In genomic region chr22:45608763-45609180, GRCh38 we compare ENCODE assay signal across 9 cellular contexts.
DNase-seq lines count a peak whose midpoint lies in the region; ATAC-seq, FAIRE-seq and TF ChIP-seq lines count a peak whose summit lies in the region.
"Had no signal": no experiment of that assay in that cellular context is flagged by ENCODE, and none has a peak within 500 bp of the region (broad histone marks: within the 10 kb centered on the region; RNA-seq: fewer than 3 reads in every experiment).

No MANE protein-coding gene starts in this region.

- peak; percentile 91 for FAIRE-seq in keratinocyte (lab: Jason Lieb, UNC)

- in situ Hi-C loops in IMR-90 (cut with MboI; ENCODE audit: low sequenced_read_pairs): no loop called here

- H3K14ac ChIP-seq in IMR-90 (replicated peaks; ENCODE audit: low read depth, low read length): no peak overlapping the region

- H3K4ac ChIP-seq in IMR-90 (ENCODE audit: low read depth, low read length): 0 out of 2 replicates have a peak overlapping the region, but pooled peaks have one; percentile 12

- CTCF ChIA-PET in IMR-90 (lab: Yijun Ruan, JAX): interaction anchor here (0.6 kb wide), 1 partner anchor 1147 kb away, joined by 3 read pairs; no protein-coding TSS in a partner anchor
- CTCF ChIA-PET in activated CD8-positive, alpha-beta T cell treated with anti-CD3 and anti-CD28 coated beads, Interleukin-2, amount 10 ng/mL, durations not matched to agents 7 days and 5 days (lab: Charles Lee): interaction anchor here (0.7 to 1.9 kb wide), 2 partner anchors 31 to 508 kb away, joined by 3 to 6 read pairs; no protein-coding TSS in a partner anchor
- CTCF ChIA-PET in Caco-2 (lab: Charles Lee): no interaction called here

- TF ChIP-seq CTCF in IMR-90 (conservative IDR thresholded peaks at IDR 0.05; ENCODE audit: low read depth, low read length): no peak
- TF ChIP-seq CTCF in keratinocyte (optimal IDR thresholded peaks at IDR 0.05 in 1 of 3, IDR thresholded peaks at IDR 0.05 in 1 of 3, conservative IDR thresholded peaks at IDR 0.05 in 1 of 3; ENCODE audit: extremely low read depth in 1 of 3, insufficient read depth in 2 of 3, low read length in 3 of 3): no peak
- TF ChIP-seq CTCF in Caco-2 (IDR thresholded peaks at IDR 0.05; ENCODE audit: insufficient read depth in 1 of 2, low read depth in 1 of 2, low read length in 1 of 2, severe bottlenecking in 1 of 2, unreplicated experiment in 1 of 2): no peak

- no CpG with 5 or more reads among the region's 8 CpGs for WGBS in IMR-90 (ENCODE audit: extremely low coverage in 2 of 2, insufficient read length in 1 of 2), 2 experiments

- no peak overlapping the region for H2AK5ac ChIP-seq in IMR-90 (ENCODE audit: low read depth, low read length)

- H3K23ac ChIP-seq in IMR-90 (ENCODE audit: low read depth, low read length): no peak overlapping the region

- DNase-seq in AG20443 (ENCODE audit: low spot score): peak; percentile 73
- DNase-seq in IMR-90: peak; percentile 86
- peak; percentile 56 for DNase-seq in activated CD8-positive, alpha-beta T cell treated with anti-CD3 and anti-CD28 coated beads, Interleukin-2, amount 10 ng/mL, durations not matched to agents 7 days and 5 days
- DNase-seq in keratinocyte (ENCODE audit: low read depth, low spot score): peak; percentile 30
- no peak for DNase-seq in cortex of kidney (lab: John Stamatoyannopoulos, UW)
- no peak for DNase-seq in Caco-2
- no peak for DNase-seq in 8988T
- no peak for DNase-seq in amygdala (lab: John Stamatoyannopoulos, UW)
- DNase-seq: NCI-H69 had no signal

- no peaks in the 10 kb centered on the region for H4K20me1 ChIP-seq in IMR-90 (ENCODE audit: insufficient read depth, low read length)
- no peaks in the 10 kb centered on the region for H4K20me1 ChIP-seq in keratinocyte (ENCODE audit: control insufficient read depth, extremely low read depth, insufficient read depth, low read length)

- H3K27me3 Mint-ChIP-seq in activated CD8-positive, alpha-beta T cell treated with anti-CD3 and anti-CD28 coated beads, Interleukin-2, amount 10 ng/mL, durations not matched to agents 7 days and 5 days (ENCODE audit: low read depth): peaks cover 9% of the 10 kb centered on the region
- H3K27me3 Mint-ChIP-seq in Caco-2 (ENCODE audit: insufficient read depth, unreplicated experiment): no peaks in the 10 kb centered on the region

- no peaks in the 10 kb centered on the region for H3K36me3 Mint-ChIP-seq in activated CD8-positive, alpha-beta T cell treated with anti-CD3 and anti-CD28 coated beads, Interleukin-2, amount 10 ng/mL, durations not matched to agents 7 days and 5 days (ENCODE audit: low read depth)
- H3K36me3 Mint-ChIP-seq in Caco-2 (ENCODE audit: insufficient read depth, unreplicated experiment): no peaks in the 10 kb centered on the region

- H2BK20ac ChIP-seq in IMR-90 (ENCODE audit: low read depth, low read length): no peak overlapping the region

- no peak overlapping the region for H3K4me3 Mint-ChIP-seq in activated CD8-positive, alpha-beta T cell treated with anti-CD3 and anti-CD28 coated beads, Interleukin-2, amount 10 ng/mL, durations not matched to agents 7 days and 5 days
- no peak overlapping the region for H3K4me3 Mint-ChIP-seq in Caco-2 (ENCODE audit: unreplicated experiment)

- no peaks in the 10 kb centered on the region for H3K79me2 ChIP-seq in keratinocyte (ENCODE audit: control insufficient read depth, insufficient read depth, low read length)

- H2BK120ac ChIP-seq in IMR-90 (ENCODE audit: low read depth, low read length): no peak overlapping the region

- no peak overlapping the region for H2BK15ac ChIP-seq in IMR-90 (ENCODE audit: low read depth, low read length)

- dilution Hi-C loops in IMR-90 (cut with HindIII; ENCODE audit: low sequenced_read_pairs, unreplicated experiment) (no loop called here), keratinocyte (cut with MboI; ENCODE audit: extremely low pct_ligation_motif_present, low sequenced_read_pairs) (no loop called here)

- TF ChIP-seq RAD21 in IMR-90 (IDR thresholded peaks at IDR 0.05; ENCODE audit: low read length): no peak

- intact Hi-C loops in IMR-90 (cut with micrococcal nuclease): no loop called here
- intact Hi-C loops in Caco-2 (cut with micrococcal nuclease; ENCODE audit: unreplicated experiment): no loop called here

- no TSS peak for BruUV-seq in IMR-90 (replicated peaks; lab: Mats Ljungman, UMichigan)
- BruUV-seq in Caco-2 (replicated peaks; lab: Mats Ljungman, UMichigan): no TSS peak

- no peak overlapping the region for H3K56ac ChIP-seq in IMR-90 (ENCODE audit: extremely low read depth, insufficient read depth, low read length)

- no peak overlapping the region for H2AK9ac ChIP-seq in IMR-90 (replicated peaks; ENCODE audit: low read depth, low read length, poor library complexity)

- H3K36me3 ChIP-seq in IMR-90 (ENCODE audit: control insufficient read depth, insufficient read depth, low read length): peaks cover 4% of the 10 kb centered on the region; the same call in 1 of the 2 replicates
- H3K36me3 ChIP-seq in keratinocyte (ENCODE audit: control insufficient read depth in 2 of 2, extremely low read depth in 1 of 2, insufficient read depth in 2 of 2, low read length in 2 of 2): no peaks in the 10 kb centered on the region
- no peaks in the 10 kb centered on the region; the same call in 1 of the 2 replicates for H3K36me3 ChIP-seq in Caco-2 (ENCODE audit: control insufficient read depth, insufficient read depth, low read length)

- POLR2A ChIA-PET in IMR-90 (lab: Charles Lee; ENCODE audit: unreplicated experiment) (no interaction called here), Caco-2 (lab: Charles Lee) (no interaction called here)
- POLR2A ChIA-PET in activated CD8-positive, alpha-beta T cell treated with anti-CD3 and anti-CD28 coated beads, Interleukin-2, amount 10 ng/mL, durations not matched to agents 7 days and 5 days (lab: Charles Lee): no interaction called here

- peak overlapping the region; percentile 81 for H3K27ac Mint-ChIP-seq in activated CD8-positive, alpha-beta T cell treated with anti-CD3 and anti-CD28 coated beads, Interleukin-2, amount 10 ng/mL, durations not matched to agents 7 days and 5 days
- no peak overlapping the region for H3K27ac Mint-ChIP-seq in Caco-2 (ENCODE audit: unreplicated experiment)

- H3K79me1 ChIP-seq in IMR-90 (ENCODE audit: low read depth in 1 of 2, low read length in 2 of 2): no peaks in the 10 kb centered on the region

- H3K4me1 ChIP-seq in IMR-90 (ENCODE audit: control insufficient read depth, insufficient read depth, low read length) (peaks cover 8% of the 10 kb centered on the region), keratinocyte (ENCODE audit: control insufficient read depth, extremely low read depth, insufficient read depth, low read length) (peaks cover 53% of the 10 kb centered on the region), Caco-2 (peaks cover 26% of the 10 kb centered on the region)

- H3K4me3 ChIP-seq in IMR-90 (ENCODE audit: insufficient read depth, low read depth, low read length) (no peak overlapping the region), keratinocyte (ENCODE audit: control insufficient read depth in 2 of 3, extremely low read depth in 1 of 3, insufficient read depth in 2 of 3, low read depth in 1 of 3, low read length in 3 of 3) (no peak overlapping the region), Caco-2 (ENCODE audit: low read depth, low read length) (no peak overlapping the region)

- H2AFZ ChIP-seq in IMR-90 (replicated peaks; ENCODE audit: low read length, poor library complexity): no peak overlapping the region
- H2AFZ ChIP-seq in keratinocyte (ENCODE audit: control insufficient read depth, low read length): no peak overlapping the region

- no peak overlapping the region for H3K4me2 ChIP-seq in IMR-90 (ENCODE audit: low read depth, low read length)
- H3K4me2 ChIP-seq in keratinocyte (ENCODE audit: control insufficient read depth, extremely low read depth, insufficient read depth, low read depth, low read length): peak overlapping the region; percentile 11

- H3K9ac ChIP-seq in IMR-90 (ENCODE audit: low read depth, low read length) (no peak overlapping the region), keratinocyte (ENCODE audit: control insufficient read depth, extremely low read depth, insufficient read depth, low read length) (no peak overlapping the region)

- no peak overlapping the region for H4K5ac ChIP-seq in IMR-90 (ENCODE audit: low read depth, low read length)

- no peak for TF ChIP-seq POLR2A in IMR-90 (IDR thresholded peaks at IDR 0.05; ENCODE audit: low read depth, low read length)

- H3K18ac ChIP-seq in IMR-90 (ENCODE audit: low read depth, low read length): no peak overlapping the region

- H3K9me1 ChIP-seq in IMR-90 (ENCODE audit: insufficient read depth, low read length): peaks cover 18% of the 10 kb centered on the region; the same call in 1 of the 2 replicates
- H3K9me1 ChIP-seq in keratinocyte (ENCODE audit: control insufficient read depth, extremely low read depth, insufficient read depth, low read length): no peaks in the 10 kb centered on the region

- H4K91ac ChIP-seq in IMR-90 (ENCODE audit: insufficient read depth, low read depth, low read length): no peak overlapping the region

- H3K4me1 Mint-ChIP-seq in activated CD8-positive, alpha-beta T cell treated with anti-CD3 and anti-CD28 coated beads, Interleukin-2, amount 10 ng/mL, durations not matched to agents 7 days and 5 days (ENCODE audit: low read depth): peaks cover 17% of the 10 kb centered on the region
- peaks cover 18% of the 10 kb centered on the region for H3K4me1 Mint-ChIP-seq in Caco-2 (ENCODE audit: low read depth, unreplicated experiment)

- peak; percentile 52 for ATAC-seq in IMR-90 (ENCODE audit: low read depth)
- ATAC-seq in activated CD8-positive, alpha-beta T cell treated with anti-CD3 and anti-CD28 coated beads, Interleukin-2, amount 10 ng/mL, durations not matched to agents 7 days and 5 days: peak; percentile 79

- H3K9me3 Mint-ChIP-seq in activated CD8-positive, alpha-beta T cell treated with anti-CD3 and anti-CD28 coated beads, Interleukin-2, amount 10 ng/mL, durations not matched to agents 7 days and 5 days (ENCODE audit: insufficient read depth): no peaks in the 10 kb centered on the region
- H3K9me3 Mint-ChIP-seq in Caco-2 (ENCODE audit: unreplicated experiment): no peaks in the 10 kb centered on the region

- H3K9me3 ChIP-seq in IMR-90 (ENCODE audit: control insufficient read depth, insufficient read depth, low read length) (no peaks in the 10 kb centered on the region), keratinocyte (ENCODE audit: control insufficient read depth, low read depth, low read length) (no peaks in the 10 kb centered on the region), Caco-2 (no peaks in the 10 kb centered on the region)

- H3K27ac ChIP-seq in IMR-90 (ENCODE audit: insufficient read depth, low read length): no peak overlapping the region
- H3K27ac ChIP-seq in keratinocyte (ENCODE audit: control insufficient read depth, insufficient read depth, low read length): peak overlapping the region; percentile 47

- H2BK5ac ChIP-seq in IMR-90 (ENCODE audit: low read depth, low read length, poor library complexity, severe bottlenecking): no peak overlapping the region

- H3K27me3 ChIP-seq in IMR-90 (ENCODE audit: control insufficient read depth, insufficient read depth, low read length): no peaks in the 10 kb centered on the region
- no peaks in the 10 kb centered on the region for H3K27me3 ChIP-seq in keratinocyte (ENCODE audit: control insufficient read depth, extremely low read depth, insufficient read depth, low read length)
- H3K27me3 ChIP-seq in Caco-2 (replicated peaks; ENCODE audit: control insufficient read depth, insufficient read depth, low read length): no peaks in the 10 kb centered on the region

- H4K8ac ChIP-seq in IMR-90 (ENCODE audit: low read depth in 2 of 2, low read length in 2 of 2): no peak overlapping the region

Comparison
In these comparisons a context has a peak if more than half of its experiments do, and no peak if none do; other contexts are left out.
1. DNase-seq: peak in AG20443 (single experiment), IMR-90 (single experiment), activated CD8-positive, alpha-beta T cell treated with anti-CD3 and anti-CD28 coated beads, Interleukin-2, amount 10 ng/mL, durations not matched to agents 7 days and 5 days (single experiment) and keratinocyte (single experiment); none in cortex of kidney (single experiment), Caco-2 (0 of 2), 8988T (single experiment) and amygdala (0 of 56).